ENCODE assay signal across 17 cellular contexts in genomic region chr11:40281055-40281580, GRCh38.
DNase-seq lines count a peak whose midpoint lies in the region; FAIRE-seq and TF ChIP-seq lines count a peak whose summit lies in the region.
"Had no signal": no experiment of that assay in that cellular context is flagged by ENCODE, and none has a peak within 500 bp of the region (broad histone marks: within the 10 kb centered on the region; RNA-seq: fewer than 3 reads in every experiment).

No MANE protein-coding gene starts in this region.

- DNase-seq in DMS53 (lab: John Stamatoyannopoulos, UW) (peak; percentile 28), DMS53 treated with DMSO at 0.1 percent for 48 hours (lab: John Stamatoyannopoulos, UW; ENCODE audit: unreplicated experiment) (no peak), MV-4-11 (lab: John Stamatoyannopoulos, UW) (peak; percentile 21), fibroblast of pulmonary artery (ENCODE audit: low read depth) (peak; percentile 10), renal cortical epithelial cell (ENCODE audit: low read depth) (peak; percentile 47), HTR-8/SVneo (ENCODE audit: insufficient read length, low spot score) (no peak), NCI-H226 (no peak), hepatic stellate cell (ENCODE audit: low spot score) (no peak)
- DNase-seq: activated T-cell treated with anti-CD3 and anti-CD28 coated beads, Interleukin-2, amount 50 U/mL, for 24 hours; DMS79; esophagus squamous epithelium; GOT3; NCI-H1694; OCI-M1; stimulated activated CD4-positive, alpha-beta T cell treated with anti-CD3 and anti-CD28 coated beads, Interleukin-4, amount 100 ng/mL, for 24 hours had no signal

- FAIRE-seq in HTR-8/SVneo (lab: Jason Lieb, UNC), result no peak
- FAIRE-seq: bronchial epithelial cell, GM18507 had no signal

- H3K4me3 ChIP-seq in fibroblast of pulmonary artery (replicated peaks; ENCODE audit: low read depth, low read length), result no peak overlapping the region
- H3K4me3 ChIP-seq: esophagus squamous epithelium had no signal

- TF ChIP-seq CTCF in fibroblast of pulmonary artery (IDR thresholded peaks at IDR 0.05; ENCODE audit: low read length, missing control alignments), result no peak

Comparison
In these comparisons a context has a peak if more than half of its experiments do, and no peak if none do; other contexts are left out.
1. DNase-seq: peak in DMS53 (single experiment), MV-4-11 (single experiment), fibroblast of pulmonary artery (single experiment) and renal cortical epithelial cell (single experiment); none in DMS53 treated with DMSO at 0.1 percent for 48 hours (single experiment), HTR-8/SVneo (single experiment), NCI-H226 (single experiment) and hepatic stellate cell (single experiment).